In genomic region chr11:108715239-108715638, GRCh38 we compare ENCODE assay signal across 22 cellular contexts.
"Had no signal": no experiment of that assay in that cellular context is flagged by ENCODE, and none has a peak within 500 bp of the region (broad histone marks: within the 10 kb centered on the region; RNA-seq: fewer than 3 reads in every experiment).

No MANE protein-coding gene starts in this region.

- H3K4me3 ChIP-seq: K562, SJSA1, SK-N-MC had no signal

- FAIRE-seq: RCC 7860 had no signal

- H3K4me2 ChIP-seq: KMS-11 had no signal

- DNase-seq: Kasumi-1, MM.1S, NCI-H1105, NCI-H1417, NCI-H1436 treated with DMSO at 0.1 percent for 48 hours, NCI-H1694, NCI-H187 treated with DMSO at 0.1 percent for 48 hours, NCI-H2081, NCI-H2107, NCI-H2227 treated with DMSO at 0.1 percent for 48 hours, NCI-H524, NCI-H526 treated with DMSO at 0.1 percent for 48 hours, NCI-H774, Right ventricle myocardium superior, RPMI8226, SIG-M5 had no signal

- H3K27me3 Mint-ChIP-seq: IgD-negative memory B cell had no signal

- H3K36me3 ChIP-seq: SJSA1 had no signal

- H3K4me1 ChIP-seq: SJSA1 had no signal

- H3K27me3 ChIP-seq: SJSA1 had no signal

- H3K9ac ChIP-seq: KMS-11 had no signal

- ATAC-seq: K562 had no signal

- H3K4me3 Mint-ChIP-seq: IgD-negative memory B cell had no signal

- H3K27ac ChIP-seq: KMS-11, SJSA1, SK-N-MC had no signal

- H3K9me3 ChIP-seq: SJSA1 had no signal

- H3K27ac Mint-ChIP-seq: IgD-negative memory B cell had no signal
